7 cellular contexts compared by ENCODE assay signal in the genomic region with DNA sequence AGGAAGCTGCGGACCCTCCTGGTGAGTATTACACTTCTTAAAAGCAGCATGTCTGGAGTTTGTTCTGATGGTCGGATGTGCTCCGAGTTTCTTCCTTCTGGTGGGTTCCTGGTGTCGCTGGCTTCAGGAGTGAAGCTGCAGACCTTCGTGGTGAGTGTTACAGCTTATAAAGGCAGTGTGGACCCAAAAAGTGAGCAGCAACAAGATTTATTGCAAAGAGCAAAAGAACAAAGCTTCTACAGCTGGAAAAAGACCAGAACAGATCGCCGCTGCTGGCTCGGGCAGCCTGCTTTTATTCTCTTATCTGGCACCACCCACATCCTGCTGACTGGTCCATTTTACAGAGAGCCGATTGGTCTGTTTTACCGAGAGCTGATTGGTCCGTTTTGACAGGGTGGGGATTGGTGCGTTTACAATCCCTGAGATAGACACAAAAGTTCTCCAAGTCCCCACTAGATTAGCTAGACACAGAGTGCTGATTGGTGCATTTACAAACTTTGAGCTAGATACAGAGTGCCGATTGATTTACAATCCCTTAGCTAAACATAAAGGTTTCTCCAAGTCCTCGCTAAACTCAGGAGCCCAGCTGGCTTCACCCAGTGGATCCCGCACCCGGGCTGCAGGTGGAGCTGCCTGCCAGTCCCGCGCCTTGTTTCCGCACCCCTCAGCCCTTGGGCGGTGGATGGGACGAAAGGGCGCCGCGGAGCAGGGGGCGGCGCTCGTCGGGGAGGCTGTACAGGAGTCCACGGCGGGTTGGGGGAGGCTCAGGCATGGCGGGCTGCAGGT. TPM values are rescaled to one million over a fixed set of nuclear protein-coding genes. Genes with fewer than 3 reads are reported as not detected.
"Had no signal": no experiment of that assay in that cellular context is flagged by ENCODE, and none has a peak within 500 bp of the region (broad histone marks: within the 10 kb centered on the region; RNA-seq: fewer than 3 reads in every experiment).

No MANE protein-coding gene starts in this region.

RNA-seq across cellular contexts. Expression of gene SYT14, which starts 49.5 kb away (rescaled TPM):
- total RNA-seq: activated CD4-positive, alpha-beta T cell treated with anti-CD3 and anti-CD28 coated beads, Interleukin-2, amount 10 ng/mL, durations not matched to agents 7 days and 5 days; activated CD8-positive, alpha-beta T cell treated with anti-CD3 and anti-CD28 coated beads, Interleukin-2, amount 10 ng/mL, durations not matched to agents 7 days and 5 days; activated naive CD8-positive, alpha-beta T cell treated with anti-CD3 and anti-CD28 coated beads, Interleukin-2, amount 10 ng/mL, durations not matched to agents 7 days and 5 days; activated T-helper 2 cell treated with anti-CD3 and anti-CD28 coated beads, Interferon-gamma antibody, Interleukin-2, Interleukin-4, amounts not matched to agents 10 μg/mL and 5 μg/mL and 100 μg/mL, durations not matched to agents 14 hours and 24 hours and 36 hours; ascending aorta; OCI-LY7; Right ventricle myocardium superior had no signal
